In genomic region chr4:10893417-10893816, GRCh38 we compare ENCODE assay signal across 10 cellular contexts.
DNase-seq lines count a peak whose midpoint lies in the region; ATAC-seq and TF ChIP-seq lines count a peak whose summit lies in the region.
"Had no signal": no experiment of that assay in that cellular context is flagged by ENCODE, and none has a peak within 500 bp of the region (broad histone marks: within the 10 kb centered on the region; RNA-seq: fewer than 3 reads in every experiment).

No MANE protein-coding gene starts in this region.

- H3K27ac ChIP-seq in cardiac muscle cell (no peak overlapping the region), smooth muscle cell (ENCODE audit: low read depth) (no peak overlapping the region)

- POLR2A ChIA-PET in WTC11 (lab: Charles Lee) = no interaction called here

- H3K4me2 ChIP-seq in smooth muscle cell = no peak overlapping the region

- no peaks in the 10 kb centered on the region for H4K20me1 ChIP-seq in smooth muscle cell (ENCODE audit: low read depth)

- H3K4me1 ChIP-seq in cardiac muscle cell (ENCODE audit: low read depth) (no peaks in the 10 kb centered on the region), smooth muscle cell (ENCODE audit: low read depth) (no peaks in the 10 kb centered on the region)

- DNase-seq in cardiac muscle cell (ENCODE audit: low read depth in 1 of 2, low spot score in 1 of 2) (peak; percentile 8 to 18), left ventricle myocardium superior (no peak), WTC11 (ENCODE audit: low spot score) (no peak), smooth muscle cell (lab: John Stamatoyannopoulos, UW; ENCODE audit: unreplicated experiment) (no peak), CD1c-positive myeloid dendritic cell (ENCODE audit: extremely low spot score) (no peak), NCI-H345 treated with DMSO at 0.1 percent for 48 hours (lab: John Stamatoyannopoulos, UW; ENCODE audit: unreplicated experiment) (no peak), NCI-H510A (lab: John Stamatoyannopoulos, UW) (no peak)
- DNase-seq: COR-L47, Karpas-422 had no signal

- peaks cover 6% of the 10 kb centered on the region for H3K27me3 Mint-ChIP-seq in WTC11 (ENCODE audit: low read depth)

- ATAC-seq in left ventricle myocardium superior (no peak), HG02884 (IDR thresholded peaks at IDR 0.05; ENCODE audit: unreplicated experiment) (peak; percentile 49), WTC11 (peak; percentile 55)

- no peak overlapping the region for H2AFZ ChIP-seq in smooth muscle cell (ENCODE audit: low read depth)

- intact Hi-C loops in left ventricle myocardium superior (cut with micrococcal nuclease) = no loop called here

- H3K9ac ChIP-seq in smooth muscle cell (ENCODE audit: low read depth) = no peak overlapping the region

- H3K4me3 Mint-ChIP-seq in WTC11 = no peak overlapping the region

- H3K4me3 ChIP-seq in cardiac muscle cell (no peak overlapping the region), smooth muscle cell (no peak overlapping the region)

- no peaks in the 10 kb centered on the region for H3K79me2 ChIP-seq in smooth muscle cell (ENCODE audit: low read depth)

- H3K36me3 ChIP-seq in cardiac muscle cell (no peaks in the 10 kb centered on the region), smooth muscle cell (ENCODE audit: low read depth) (no peaks in the 10 kb centered on the region)

- H3K9me3 ChIP-seq in cardiac muscle cell (ENCODE audit: low read depth) = no peaks in the 10 kb centered on the region
- H3K9me3 ChIP-seq in smooth muscle cell (replicated peaks; ENCODE audit: low read depth) = no peaks in the 10 kb centered on the region

- TF ChIP-seq CTCF in cardiac muscle cell (IDR thresholded peaks at IDR 0.05; ENCODE audit: low read depth, low read length) = peak; percentile 52
- no peak; the same call in 1 of the 2 replicates for TF ChIP-seq CTCF in WTC11 (IDR thresholded peaks at IDR 0.05)
- TF ChIP-seq CTCF in smooth muscle cell (IDR thresholded peaks at IDR 0.05; ENCODE audit: borderline replicate concordance, insufficient read depth, poor library complexity, severe bottlenecking) = peak; percentile 35

- no peaks in the 10 kb centered on the region for H3F3A ChIP-seq in smooth muscle cell (ENCODE audit: low read depth)

- H3K27me3 ChIP-seq in cardiac muscle cell (no peaks in the 10 kb centered on the region), smooth muscle cell (ENCODE audit: low read depth) (no peaks in the 10 kb centered on the region)

- peaks cover 3% of the 10 kb centered on the region for H3K4me1 Mint-ChIP-seq in WTC11

- CTCF ChIA-PET in WTC11 (lab: Charles Lee) = interaction anchor here (1.7 kb wide), 1 partner anchor 531 kb away, joined by 4 read pairs; no protein-coding TSS in a partner anchor

- peaks cover 64% of the 10 kb centered on the region for H3K36me3 Mint-ChIP-seq in WTC11

- no peak overlapping the region for H3K27ac Mint-ChIP-seq in WTC11

- H3K9me3 Mint-ChIP-seq in WTC11 = peaks cover 78% of the 10 kb centered on the region

TF ChIP-seq in WTC11, 78 proteins besides CTCF, POLR2A, EP300 and RAD21:
- TF ChIP-seq USF1 (CRISPR knock-in tag; IDR thresholded peaks at IDR 0.05) (no peak), ZBTB21 (CRISPR knock-in tag; IDR thresholded peaks at IDR 0.05; ENCODE audit: borderline replicate concordance) (no peak), HMGA2 (CRISPR knock-in tag; IDR thresholded peaks at IDR 0.05) (no peak), FOXJ3 (CRISPR knock-in tag; IDR thresholded peaks at IDR 0.05; ENCODE audit: borderline replicate concordance) (no peak), IRF2 (CRISPR knock-in tag; IDR thresholded peaks at IDR 0.05; ENCODE audit: borderline replicate concordance, low read depth) (no peak), ZNF671 (CRISPR knock-in tag; IDR thresholded peaks at IDR 0.05) (no peak), RELA (CRISPR knock-in tag; IDR thresholded peaks at IDR 0.05; ENCODE audit: borderline replicate concordance) (no peak), ZNF121 (CRISPR knock-in tag; IDR thresholded peaks at IDR 0.05) (no peak), ATF3 (CRISPR knock-in tag; conservative IDR thresholded peaks at IDR 0.05) (no peak), RORB (CRISPR knock-in tag; IDR thresholded peaks at IDR 0.05) (no peak), TP53 (CRISPR knock-in tag; IDR thresholded peaks at IDR 0.05) (no peak), ZNF416 (CRISPR knock-in tag; IDR thresholded peaks at IDR 0.05) (no peak)
- TF ChIP-seq, protein P1, sequence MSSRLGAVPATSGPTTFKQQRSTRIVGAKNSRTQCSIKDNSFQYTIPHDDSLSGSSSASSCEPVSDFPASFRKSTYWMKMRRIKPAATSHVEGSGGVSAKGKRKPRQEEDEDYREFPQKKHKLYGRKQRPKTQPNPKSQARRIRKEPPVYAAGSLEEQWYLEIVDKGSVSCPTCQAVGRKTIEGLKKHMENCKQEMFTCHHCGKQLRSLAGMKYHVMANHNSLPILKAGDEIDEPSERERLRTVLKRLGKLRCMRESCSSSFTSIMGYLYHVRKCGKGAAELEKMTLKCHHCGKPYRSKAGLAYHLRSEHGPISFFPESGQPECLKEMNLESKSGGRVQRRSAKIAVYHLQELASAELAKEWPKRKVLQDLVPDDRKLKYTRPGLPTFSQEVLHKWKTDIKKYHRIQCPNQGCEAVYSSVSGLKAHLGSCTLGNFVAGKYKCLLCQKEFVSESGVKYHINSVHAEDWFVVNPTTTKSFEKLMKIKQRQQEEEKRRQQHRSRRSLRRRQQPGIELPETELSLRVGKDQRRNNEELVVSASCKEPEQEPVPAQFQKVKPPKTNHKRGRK (CRISPR knock-in tag; IDR thresholded peaks at IDR 0.05; ENCODE audit: borderline replicate concordance) = no peak
- TF ChIP-seq, protein P2, sequence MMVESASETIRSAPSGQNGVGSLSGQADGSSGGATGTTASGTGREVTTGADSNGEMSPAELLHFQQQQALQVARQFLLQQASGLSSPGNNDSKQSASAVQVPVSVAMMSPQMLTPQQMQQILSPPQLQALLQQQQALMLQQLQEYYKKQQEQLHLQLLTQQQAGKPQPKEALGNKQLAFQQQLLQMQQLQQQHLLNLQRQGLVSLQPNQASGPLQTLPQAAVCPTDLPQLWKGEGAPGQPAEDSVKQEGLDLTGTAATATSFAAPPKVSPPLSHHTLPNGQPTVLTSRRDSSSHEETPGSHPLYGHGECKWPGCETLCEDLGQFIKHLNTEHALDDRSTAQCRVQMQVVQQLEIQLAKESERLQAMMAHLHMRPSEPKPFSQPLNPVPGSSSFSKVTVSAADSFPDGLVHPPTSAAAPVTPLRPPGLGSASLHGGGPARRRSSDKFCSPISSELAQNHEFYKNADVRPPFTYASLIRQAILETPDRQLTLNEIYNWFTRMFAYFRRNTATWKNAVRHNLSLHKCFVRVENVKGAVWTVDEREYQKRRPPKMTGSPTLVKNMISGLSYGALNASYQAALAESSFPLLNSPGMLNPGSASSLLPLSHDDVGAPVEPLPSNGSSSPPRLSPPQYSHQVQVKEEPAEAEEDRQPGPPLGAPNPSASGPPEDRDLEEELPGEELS (CRISPR knock-in tag; IDR thresholded peaks at IDR 0.05) = no peak

Comparison
In these comparisons a context has a peak if more than half of its experiments do, and no peak if none do; other contexts are left out.
1. DNase-seq: peak in cardiac muscle cell (2 of 2); none in left ventricle myocardium superior (single experiment), WTC11 (single experiment), smooth muscle cell (single experiment), CD1c-positive myeloid dendritic cell (single experiment), NCI-H345 treated with DMSO at 0.1 percent for 48 hours (single experiment) and NCI-H510A (single experiment).